12 cellular contexts compared by ENCODE assay signal in genomic region chr14:39050389-39050788, GRCh38. TPM values are rescaled to one million over a fixed set of nuclear protein-coding genes. Genes with fewer than 3 reads are reported as not detected.
DNase-seq lines count a peak whose midpoint lies in the region; ATAC-seq and TF ChIP-seq lines count a peak whose summit lies in the region.
"Had no signal": no experiment of that assay in that cellular context is flagged by ENCODE, and none has a peak within 500 bp of the region (broad histone marks: within the 10 kb centered on the region; RNA-seq: fewer than 3 reads in every experiment).

No MANE protein-coding gene starts in this region.

- H2AFZ ChIP-seq in fibroblast of lung (ENCODE audit: low read length): no peak overlapping the region

- H4K8ac ChIP-seq in mesendoderm (ENCODE audit: low read depth, low read length): no peak overlapping the region

- peak; percentile 49 to 50 for ATAC-seq in stimulated activated naive B cell treated with anti-CD40 and anti-IgM and Interleukin-4, amounts not matched to agents 10 μg/mL and 1 μg/mL and 100 μg/mL, for 72 hours (replicated peaks)
- no peak for ATAC-seq in GM21381 (IDR thresholded peaks at IDR 0.05; ENCODE audit: unreplicated experiment)

- H3K4ac ChIP-seq in mesendoderm (ENCODE audit: low read depth, low read length): no peak overlapping the region

- H3K27me3 Mint-ChIP-seq in stimulated activated naive B cell treated with anti-CD40 and anti-IgM and Interleukin-4, amounts not matched to agents 10 μg/mL and 1 μg/mL and 100 μg/mL, for 72 hours: no peaks in the 10 kb centered on the region
- H3K27me3 Mint-ChIP-seq in CD8-positive, alpha-beta memory T cell: no peaks in the 10 kb centered on the region

- H3K9ac ChIP-seq in fibroblast of lung (ENCODE audit: insufficient read depth, low read length): no peak overlapping the region
- no peak overlapping the region for H3K9ac ChIP-seq in mesendoderm (ENCODE audit: low read length)

- H3K79me1 ChIP-seq in mesendoderm (ENCODE audit: low read length): no peaks in the 10 kb centered on the region

- H3K23ac ChIP-seq in mesendoderm (ENCODE audit: low read length): no peak overlapping the region

- H4K20me1 ChIP-seq in fibroblast of lung (ENCODE audit: control insufficient read depth, extremely low read depth, insufficient read depth, low read length): no peaks in the 10 kb centered on the region

- WGBS in mesendoderm (ENCODE audit: extremely low coverage, insufficient coverage, low lambda C conversion rate): no CpG with 5 or more reads among the region's 2 CpGs

- H3K27ac ChIP-seq in fibroblast of lung (ENCODE audit: insufficient read depth, low read length) (no peak overlapping the region), mesendoderm (ENCODE audit: low read depth, low read length) (no peak overlapping the region)
- H3K27ac ChIP-seq in CD8-positive, alpha-beta memory T cell (ENCODE audit: low read depth, low read length): no peak overlapping the region

- no peak overlapping the region for H2BK120ac ChIP-seq in mesendoderm (ENCODE audit: low read depth, low read length)

- peaks cover 4 to 8% of the 10 kb centered on the region in 2 donors for H3K9me3 Mint-ChIP-seq in stimulated activated naive B cell treated with anti-CD40 and anti-IgM and Interleukin-4, amounts not matched to agents 10 μg/mL and 1 μg/mL and 100 μg/mL, for 72 hours
- H3K9me3 Mint-ChIP-seq in CD8-positive, alpha-beta memory T cell: peaks cover under 1 to 9% (median 5%) of the 10 kb centered on the region in 5 donors

- peaks cover 12% of the 10 kb centered on the region in 2 donors for H3K4me1 Mint-ChIP-seq in stimulated activated naive B cell treated with anti-CD40 and anti-IgM and Interleukin-4, amounts not matched to agents 10 μg/mL and 1 μg/mL and 100 μg/mL, for 72 hours
- no peaks in the 10 kb centered on the region for H3K4me1 Mint-ChIP-seq in CD8-positive, alpha-beta memory T cell

- H3K4me2 ChIP-seq in fibroblast of lung (ENCODE audit: extremely low read depth, insufficient read depth, low read length): no peak overlapping the region
- H3K4me2 ChIP-seq in mesendoderm (ENCODE audit: low read length): no peak overlapping the region

- H3K4me1 ChIP-seq in fibroblast of lung (ENCODE audit: control insufficient read depth, extremely low read depth, insufficient read depth, low read length) (no peaks in the 10 kb centered on the region), mesendoderm (ENCODE audit: control insufficient read depth, low read depth, low read length) (no peaks in the 10 kb centered on the region)
- H3K4me1 ChIP-seq in CD8-positive, alpha-beta memory T cell (ENCODE audit: insufficient read depth, low read length): no peaks in the 10 kb centered on the region

- no peaks in the 10 kb centered on the region for H3K79me2 ChIP-seq in fibroblast of lung (ENCODE audit: control insufficient read depth, insufficient read depth, low read length)
- no peaks in the 10 kb centered on the region for H3K79me2 ChIP-seq in mesendoderm (ENCODE audit: control insufficient read depth, insufficient read depth, low read length)

- H3K4me3 ChIP-seq in fibroblast of lung (replicated peaks in 1 of 4; ENCODE audit: control extremely low read depth in 1 of 4, insufficient read depth in 1 of 4, low read depth in 3 of 4, low read length in 4 of 4) (no peak overlapping the region), mesendoderm (ENCODE audit: low read length) (no peak overlapping the region)
- H3K4me3 ChIP-seq in CD8-positive, alpha-beta memory T cell (ENCODE audit: low read length): no peak overlapping the region

- H3K4me3 Mint-ChIP-seq in stimulated activated naive B cell treated with anti-CD40 and anti-IgM and Interleukin-4, amounts not matched to agents 10 μg/mL and 1 μg/mL and 100 μg/mL, for 72 hours: no peak overlapping the region
- H3K4me3 Mint-ChIP-seq in CD8-positive, alpha-beta memory T cell: no peak overlapping the region

- peak overlapping the region; percentile 11 for H3K27ac Mint-ChIP-seq in stimulated activated naive B cell treated with anti-CD40 and anti-IgM and Interleukin-4, amounts not matched to agents 10 μg/mL and 1 μg/mL and 100 μg/mL, for 72 hours
- no peak overlapping the region for H3K27ac Mint-ChIP-seq in CD8-positive, alpha-beta memory T cell

- no peak overlapping the region for H2BK5ac ChIP-seq in mesendoderm (ENCODE audit: low read length)

- DNase-seq in SKM-1 treated with dmso at 0.1 percent for 144 hours (lab: John Stamatoyannopoulos, UW; ENCODE audit: unreplicated experiment): peak; percentile 10
- DNase-seq in SKM-1 (lab: John Stamatoyannopoulos, UW; ENCODE audit: unreplicated experiment): no peak
- DNase-seq in NOMO-1 (lab: John Stamatoyannopoulos, UW; ENCODE audit: unreplicated experiment in 2 of 2): peak; percentile 13 to 50
- peak; percentile 68 to 85 for DNase-seq in fibroblast of lung (ENCODE audit: low read depth in 2 of 2)
- DNase-seq in stimulated activated naive B cell treated with anti-CD40 and anti-IgM and Interleukin-4, amounts not matched to agents 10 μg/mL and 1 μg/mL and 100 μg/mL, for 72 hours: no peak
- no peak for DNase-seq in CD8-positive, alpha-beta memory T cell
- DNase-seq in mesendoderm: no peak
- DNase-seq: 8988T; activated CD4-positive, alpha-beta T cell treated with anti-CD3 and anti-CD28 coated beads for 48 hours; NCI-H2081 treated with DMSO at 0.1 percent for 48 hours; SHP77 treated with DMSO at 0.1 percent for 48 hours had no signal

- POLR2A ChIA-PET in CD8-positive, alpha-beta memory T cell (lab: Charles Lee): no interaction called here

- H3K18ac ChIP-seq in mesendoderm (ENCODE audit: low read length): no peak overlapping the region

- H3K36me3 Mint-ChIP-seq in stimulated activated naive B cell treated with anti-CD40 and anti-IgM and Interleukin-4, amounts not matched to agents 10 μg/mL and 1 μg/mL and 100 μg/mL, for 72 hours: peaks cover 65 to 83% of the 10 kb centered on the region in 2 donors
- H3K36me3 Mint-ChIP-seq in CD8-positive, alpha-beta memory T cell: peaks cover 43 to 87% (median 66%) of the 10 kb centered on the region in 3 donors

- H2BK15ac ChIP-seq in mesendoderm (replicated peaks; ENCODE audit: low read depth): no peak overlapping the region

- peaks cover 9% of the 10 kb centered on the region for H3K36me3 ChIP-seq in fibroblast of lung (ENCODE audit: control insufficient read depth, insufficient read depth, low read length)
- peaks cover 40% of the 10 kb centered on the region for H3K36me3 ChIP-seq in CD8-positive, alpha-beta memory T cell (ENCODE audit: insufficient read depth, low read length)
- H3K36me3 ChIP-seq in mesendoderm (ENCODE audit: control insufficient read depth, insufficient read depth, low read length): peaks cover 5% of the 10 kb centered on the region

- no peak overlapping the region for H2AK5ac ChIP-seq in mesendoderm (ENCODE audit: low read length)

- no peak overlapping the region for H4K5ac ChIP-seq in mesendoderm (ENCODE audit: low read length)

- CTCF ChIA-PET in CD8-positive, alpha-beta memory T cell (lab: Charles Lee): no interaction called here

- H3K9me3 ChIP-seq in fibroblast of lung (ENCODE audit: control insufficient read depth, insufficient read depth, low read depth, low read length): no peaks in the 10 kb centered on the region
- H3K9me3 ChIP-seq in CD8-positive, alpha-beta memory T cell (ENCODE audit: low read length): no peaks in the 10 kb centered on the region

- H3K27me3 ChIP-seq in fibroblast of lung (ENCODE audit: control insufficient read depth, insufficient read depth, low read length): no peaks in the 10 kb centered on the region
- H3K27me3 ChIP-seq in CD8-positive, alpha-beta memory T cell (ENCODE audit: insufficient read depth, low read length, poor library complexity, severe bottlenecking): no peaks in the 10 kb centered on the region
- H3K27me3 ChIP-seq in mesendoderm (ENCODE audit: insufficient read depth, low read length, poor library complexity): no peaks in the 10 kb centered on the region

- TF ChIP-seq CTCF in fibroblast of lung (conservative IDR thresholded peaks at IDR 0.05 in 1 of 2, IDR thresholded peaks at IDR 0.05 in 1 of 2; ENCODE audit: low read depth in 1 of 2, low read length in 2 of 2): no peak

- no peak overlapping the region for H3K56ac ChIP-seq in mesendoderm (ENCODE audit: low read length)

RNA-seq across cellular contexts. Expression of gene SEC23A, which starts 52.6 kb away (rescaled TPM):
- 242 and 287 TPM in 2 replicates for total RNA-seq in fibroblast of lung
- 192 and 271 TPM in 2 replicates for polyA plus RNA-seq in fibroblast of lung
- polyA plus RNA-seq in fibroblast of lung (2012): 138 and 201 TPM in 2 replicates
- polyA minus RNA-seq in fibroblast of lung (ENCODE audit: low replicate concordance): 146 and 190 TPM in 2 replicates
- 10 to 100 TPM; 37.4 to 37.9 TPM for total RNA-seq in CD8-positive, alpha-beta memory T cell
- 43.6 TPM for polyA plus RNA-seq in CD8-positive, alpha-beta memory T cell
- polyA plus RNA-seq in mesendoderm (2013, experiment 1 of 2): 28.2 TPM
- polyA plus RNA-seq in mesendoderm (2013, experiment 2 of 2): 26.7 TPM

Comparison
In these comparisons a context has a peak if more than half of its experiments do, and no peak if none do; other contexts are left out.
1. DNase-seq: peak in SKM-1 treated with dmso at 0.1 percent for 144 hours (single experiment), NOMO-1 (2 of 2) and fibroblast of lung (2 of 2); none in SKM-1 (single experiment), stimulated activated naive B cell treated with anti-CD40 and anti-IgM and Interleukin-4, amounts not matched to agents 10 μg/mL and 1 μg/mL and 100 μg/mL, for 72 hours (single experiment), CD8-positive, alpha-beta memory T cell (0 of 5) and mesendoderm (single experiment).